Comparison of ENCODE assay signal across 32 cellular contexts in the genomic region with DNA sequence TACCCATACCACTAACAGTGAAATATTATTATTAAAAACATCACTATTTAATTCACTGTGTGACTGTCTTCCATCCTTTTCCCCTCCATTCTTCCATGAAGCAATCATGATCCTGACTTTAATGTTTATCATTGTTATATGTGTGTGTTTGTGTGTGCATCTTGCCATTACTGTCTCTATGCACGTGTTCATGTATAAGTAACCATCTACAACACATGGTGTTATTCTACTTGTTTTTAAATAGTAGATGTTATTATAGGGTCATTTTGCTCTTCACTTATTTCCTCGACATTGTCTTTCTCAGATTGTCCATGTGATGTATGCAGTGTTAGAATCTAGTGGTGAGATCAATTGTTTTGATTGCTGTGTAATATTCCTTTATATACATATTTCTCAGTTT.
"Had no signal": no experiment of that assay in that cellular context is flagged by ENCODE, and none has a peak within 500 bp of the region (broad histone marks: within the 10 kb centered on the region; RNA-seq: fewer than 3 reads in every experiment).

No MANE protein-coding gene starts in this region.

- H3K4me3 ChIP-seq: adrenal gland, ascending aorta, body of pancreas, breast epithelium, cardiac muscle cell had no signal

- ATAC-seq: activated naive CD4-positive, alpha-beta T cell treated with anti-CD3 and anti-CD28 coated beads, Interleukin-2, amount 50 U/mL, for 72 hours; activated naive CD8-positive, alpha-beta T cell treated with anti-CD3 and anti-CD28 coated beads, Interleukin-2, amount 50 U/mL, for 24 hours; activated T-cell treated with anti-CD3 and anti-CD28 coated beads, Interleukin-2, amount 50 U/mL, for 4 hours; activated T-cell treated with anti-CD3 and anti-CD28 coated beads, Interleukin-2, amount 50 U/mL, for 72 hours; activated T-helper 17 cell treated with anti-CD3 and anti-CD28 coated beads, Interleukin-2, amount 50 U/mL, for 72 hours; body of pancreas had no signal

- H3K36me3 ChIP-seq: adrenal gland, ascending aorta, brain microvascular endothelial cell, breast epithelium, cardiac muscle cell had no signal

- H3K9me3 ChIP-seq: adrenal gland, ascending aorta, body of pancreas, breast epithelium had no signal

- H3K4me1 ChIP-seq: adrenal gland, ascending aorta, breast epithelium had no signal

- FAIRE-seq: astrocyte, bronchial epithelial cell had no signal

- H3K27ac ChIP-seq: adrenal gland, ascending aorta, brain microvascular endothelial cell, breast epithelium, cardiac muscle cell had no signal

- DNase-seq: activated effector memory CD4-positive, alpha-beta T cell treated with anti-CD3 and anti-CD28 coated beads, Interleukin-2, amount 50 U/mL, for 16 hours; activated effector memory CD4-positive, alpha-beta T cell treated with Interleukin-2 at 50 U/mL for 16 hours; activated gamma-delta T cell; activated gamma-delta T cell treated with Interleukin-2 at 50 U/mL for 16 hours; activated naive CD4-positive, alpha-beta T cell; activated naive CD4-positive, alpha-beta T cell treated with anti-CD3 and anti-CD28 coated beads for 36 hours; activated naive CD4-positive, alpha-beta T cell treated with anti-CD3 and anti-CD28 coated beads, Interleukin-2, amount 10 ng/mL, durations not matched to agents 7 days and 5 days; activated naive CD4-positive, alpha-beta T cell treated with anti-CD3 and anti-CD28 coated beads, Interleukin-2, amount 50 U/mL, for 16 hours; activated naive CD4-positive, alpha-beta T cell treated with Interleukin-2 at 50 U/mL for 16 hours; activated naive CD8-positive, alpha-beta T cell treated with anti-CD3 and anti-CD28 coated beads for 36 hours; activated naive CD8-positive, alpha-beta T cell treated with anti-CD3 and anti-CD28 coated beads, Interleukin-2, amount 10 ng/mL, durations not matched to agents 7 days and 5 days; activated naive CD8-positive, alpha-beta T cell treated with anti-CD3 and anti-CD28 coated beads, Interleukin-2, amount 50 U/mL, for 24 hours; activated T-cell treated with anti-CD3 and anti-CD28 coated beads, Interleukin-2, amount 50 U/mL, for 1 hour; activated T-cell treated with anti-CD3 and anti-CD28 coated beads, Interleukin-2, amount 50 U/mL, for 24 hours; activated T-cell treated with anti-CD3 and anti-CD28 coated beads, Interleukin-2, amount 50 U/mL, for 4 hours; activated T-cell treated with anti-CD3 and anti-CD28 coated beads, Interleukin-2, amount 50 U/mL, for 48 hours; activated T-cell treated with anti-CD3 and anti-CD28 coated beads, Interleukin-2, amount 50 U/mL, for 72 hours; adrenal gland; amniotic stem cell; amygdala; anterior cingulate cortex; aorta; brain microvascular endothelial cell; central memory CD4-positive, alpha-beta T cell had no signal

- H3K27me3 ChIP-seq: adrenal gland, ascending aorta, body of pancreas, brain microvascular endothelial cell, breast epithelium, cardiac muscle cell had no signal
